ENCODE assay signal across 20 cellular contexts in genomic region chr1:56028244-56028643, GRCh38.
"Had no signal": no experiment of that assay in that cellular context is flagged by ENCODE, and none has a peak within 500 bp of the region (broad histone marks: within the 10 kb centered on the region; RNA-seq: fewer than 3 reads in every experiment).

No MANE protein-coding gene starts in this region.

- H3K27ac ChIP-seq: tibial artery, uterus had no signal

- H3K27me3 ChIP-seq: tibial artery, uterus had no signal

- ATAC-seq: left lobe of liver; stimulated activated naive CD8-positive, alpha-beta T cell treated with anti-CD3 and anti-CD28 coated beads, Interleukin-15, Interleukin-2, amounts not matched to agents 100 U/mL and 50 U/mL, for 24 hours had no signal

- FAIRE-seq: bronchial epithelial cell, endometrium, frontal cortex, kidney had no signal

- H3K4me3 ChIP-seq: lung, tibial artery, uterus had no signal

- H3K9me3 ChIP-seq: tibial artery, uterus had no signal

- DNase-seq: activated CD4-positive, alpha-beta T cell treated with anti-CD3 and anti-CD28 coated beads, Interleukin-2, amount 50 U/mL, for 1 hour; activated CD4-positive, CD25-positive, alpha-beta regulatory T cell treated with anti-CD3 and anti-CD28 coated beads, Interleukin-2, amount 50 U/mL, for 72 hours; activated CD8-positive, alpha-beta memory T cell treated with anti-CD3 and anti-CD28 coated beads for 24 hours; activated gamma-delta T cell; cerebellar nuclear complex; cortex of kidney; kidney; nephron progenitor cell; nucleus accumbens; posterior cingulate gyrus; stimulated activated CD8-positive, alpha-beta memory T cell treated with anti-CD3 and anti-CD28 coated beads, Interleukin-4, amount 100 ng/mL, for 48 hours; stimulated activated naive CD8-positive, alpha-beta T cell treated with anti-CD3 and anti-CD28 coated beads, Interleukin-15, Interleukin-2, amounts not matched to agents 100 U/mL and 50 U/mL, for 24 hours; substantia nigra; tibial artery; uterus had no signal

- H3K4me1 ChIP-seq: uterus had no signal

- H3K36me3 ChIP-seq: tibial artery, uterus had no signal
